ENCODE assay signal across 13 cellular contexts in genomic region chr2:36572752-36573125, GRCh38.
"Had no signal": no experiment of that assay in that cellular context is flagged by ENCODE, and none has a peak within 500 bp of the region (broad histone marks: within the 10 kb centered on the region; RNA-seq: fewer than 3 reads in every experiment).

No MANE protein-coding gene starts in this region.

- DNase-seq: activated CD4-positive, alpha-beta memory T cell treated with anti-CD3 and anti-CD28 coated beads, Interleukin-2, amount 10 ng/mL, durations not matched to agents 7 days and 5 days; activated gamma-delta T cell; activated T-cell treated with anti-CD3 and anti-CD28 coated beads, Interleukin-2, amount 50 U/mL, for 48 hours; anterior cingulate cortex; left lung; ovary; stimulated activated CD4-positive, alpha-beta T cell treated with anti-CD3 and anti-CD28 coated beads, Interleukin-15, amount 100 ng/mL, for 24 hours; stimulated activated CD4-positive, alpha-beta T cell treated with anti-CD3 and anti-CD28 coated beads, Interleukin-4, amount 100 ng/mL, for 24 hours; T-helper 9 cell had no signal

- H3K9me3 Mint-ChIP-seq: activated CD4-positive, alpha-beta memory T cell treated with anti-CD3 and anti-CD28 coated beads, Interleukin-2, amount 10 ng/mL, durations not matched to agents 7 days and 5 days; memory B cell; stimulated activated naive CD8-positive, alpha-beta T cell treated with anti-CD3 and anti-CD28 coated beads, Interleukin-15, Interleukin-2, amounts not matched to agents 100 ng/mL and 50 ng/mL, for 24 hours had no signal

- H3K4me3 Mint-ChIP-seq: activated CD4-positive, alpha-beta memory T cell treated with anti-CD3 and anti-CD28 coated beads, Interleukin-2, amount 10 ng/mL, durations not matched to agents 7 days and 5 days; activated naive CD8-positive, alpha-beta T cell; memory B cell; stimulated activated naive CD8-positive, alpha-beta T cell treated with anti-CD3 and anti-CD28 coated beads, Interleukin-15, Interleukin-2, amounts not matched to agents 100 ng/mL and 50 ng/mL, for 24 hours had no signal

- ATAC-seq: esophagus mucosa had no signal

- H3K27ac Mint-ChIP-seq: activated CD4-positive, alpha-beta memory T cell treated with anti-CD3 and anti-CD28 coated beads, Interleukin-2, amount 10 ng/mL, durations not matched to agents 7 days and 5 days; activated naive CD8-positive, alpha-beta T cell; memory B cell; stimulated activated naive CD8-positive, alpha-beta T cell treated with anti-CD3 and anti-CD28 coated beads, Interleukin-15, Interleukin-2, amounts not matched to agents 100 ng/mL and 50 ng/mL, for 24 hours had no signal

- H3K27me3 Mint-ChIP-seq: activated CD4-positive, alpha-beta memory T cell treated with anti-CD3 and anti-CD28 coated beads, Interleukin-2, amount 10 ng/mL, durations not matched to agents 7 days and 5 days; activated naive CD8-positive, alpha-beta T cell; memory B cell; stimulated activated naive CD8-positive, alpha-beta T cell treated with anti-CD3 and anti-CD28 coated beads, Interleukin-15, Interleukin-2, amounts not matched to agents 100 ng/mL and 50 ng/mL, for 24 hours had no signal

- H3K4me1 Mint-ChIP-seq: activated CD4-positive, alpha-beta memory T cell treated with anti-CD3 and anti-CD28 coated beads, Interleukin-2, amount 10 ng/mL, durations not matched to agents 7 days and 5 days; memory B cell had no signal
